Comparison of ENCODE assay signal across 15 cellular contexts in the genomic region with DNA sequence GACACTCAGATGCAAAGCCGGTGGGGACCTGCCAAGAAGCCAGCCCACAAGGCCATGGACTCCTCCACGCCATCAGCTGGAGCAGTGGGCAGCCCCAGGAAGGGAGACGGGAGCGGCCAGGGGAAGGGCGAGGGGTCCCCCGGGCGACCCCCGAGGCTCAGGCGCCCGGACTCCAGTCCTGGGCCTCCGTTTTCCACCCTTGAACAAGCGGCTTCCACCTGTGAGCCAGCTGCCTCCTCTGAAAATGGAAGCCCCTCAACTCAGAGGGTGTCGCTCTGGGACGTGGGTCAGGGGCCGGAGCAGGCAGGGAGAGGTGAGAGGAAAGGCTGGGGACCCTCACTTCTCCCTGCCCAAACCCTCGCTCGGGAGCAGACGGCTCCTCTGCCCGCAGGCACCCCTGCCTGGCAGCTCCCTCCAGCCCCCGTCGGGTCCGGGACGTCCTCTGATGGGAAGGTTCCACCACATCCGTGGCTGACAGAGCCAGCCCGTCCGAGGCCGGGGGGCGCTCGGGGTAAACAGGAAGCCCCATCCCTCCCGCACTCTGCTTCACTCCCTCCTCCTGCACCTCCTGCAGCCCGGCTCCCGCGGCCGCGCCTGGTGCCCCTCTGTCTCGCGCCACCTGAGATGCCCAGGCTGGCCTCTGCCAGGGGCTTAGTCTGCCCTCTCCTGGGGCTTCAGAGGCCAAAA. TPM values are rescaled to one million over a fixed set of nuclear protein-coding genes. Genes with fewer than 3 reads are reported as not detected.
DNase-seq lines count a peak whose midpoint lies in the region; ATAC-seq and TF ChIP-seq lines count a peak whose summit lies in the region.
"Had no signal": no experiment of that assay in that cellular context is flagged by ENCODE, and none has a peak within 500 bp of the region (broad histone marks: within the 10 kb centered on the region; RNA-seq: fewer than 3 reads in every experiment).

No MANE protein-coding gene starts in this region.

- H3K9me3 ChIP-seq in breast epithelium = no peaks in the 10 kb centered on the region
- H3K9me3 ChIP-seq in mammary epithelial cell (replicated peaks; ENCODE audit: insufficient read depth, low read length) = no peaks in the 10 kb centered on the region
- H3K9me3 ChIP-seq in liver (ENCODE audit: control insufficient read depth in 4 of 4, low read length in 3 of 4) = no peaks in the 10 kb centered on the region
- H3K9me3 ChIP-seq in upper lobe of left lung = no peaks in the 10 kb centered on the region
- H3K9me3 ChIP-seq: pancreas had no signal

- dilution Hi-C loops in mammary epithelial cell (cut with HindIII; ENCODE audit: low sequenced_read_pairs) = loop anchor here (5.0 kb wide), 1 partner anchor 102 kb away; no protein-coding TSS in a partner anchor

- no peaks in the 10 kb centered on the region for H3K36me3 Mint-ChIP-seq in activated CD8-positive, alpha-beta T cell treated with anti-CD3 and anti-CD28 coated beads, Interleukin-2, amount 10 ng/mL, durations not matched to agents 7 days and 5 days (ENCODE audit: low read depth)
- H3K36me3 Mint-ChIP-seq: mesothelial cell of epicardium had no signal

- H3K27me3 ChIP-seq in breast epithelium (peaks cover 0 to 70% of the 10 kb centered on the region in 2 donors), mammary epithelial cell (ENCODE audit: insufficient read depth, low read length) (no peaks in the 10 kb centered on the region), liver (ENCODE audit: control insufficient read depth in 4 of 4, insufficient read depth in 4 of 4, low read length in 3 of 4) (no peaks in the 10 kb centered on the region), upper lobe of left lung (peaks cover 0 to 27% (median 9%) of the 10 kb centered on the region in 4 donors)

- no peaks in the 10 kb centered on the region for H4K20me1 ChIP-seq in mammary epithelial cell (ENCODE audit: insufficient read depth, low read length)

- BruUV-seq in mammary epithelial cell (replicated peaks; lab: Mats Ljungman, UMichigan) = no TSS peak

- H3K79me2 ChIP-seq in mammary epithelial cell (ENCODE audit: insufficient read depth, low read length) = no peaks in the 10 kb centered on the region

- intact Hi-C loops in breast epithelium (cut with DNase I; ENCODE audit: low total_unique reads) (loop anchor here (10.0 kb wide), 1 partner anchor 1844 kb away; no protein-coding TSS in a partner anchor), mammary epithelial cell (cut with micrococcal nuclease) (no loop called here)

- DNase-seq in breast epithelium (ENCODE audit: low spot score in 2 of 2) = no peak
- DNase-seq in mammary epithelial cell = no peak
- DNase-seq in activated CD8-positive, alpha-beta T cell treated with anti-CD3 and anti-CD28 coated beads, Interleukin-2, amount 10 ng/mL, durations not matched to agents 7 days and 5 days = peak; percentile 67
- peak in 1 of 2 donors; percentile 84 for DNase-seq in upper lobe of left lung
- no peak for DNase-seq in hippocampal formation (lab: John Stamatoyannopoulos, UW)
- DNase-seq in A172 (ENCODE audit: low spot score) = no peak
- DNase-seq: activated CD4-positive, alpha-beta T cell treated with anti-CD3 and anti-CD28 coated beads for 36 hours; DMS79; MM.1S; stimulated activated CD8-positive, alpha-beta memory T cell treated with anti-CD3 and anti-CD28 coated beads, Interleukin-4, amount 100 ng/mL, for 48 hours had no signal

- H3K4me1 ChIP-seq in breast epithelium (no peaks in the 10 kb centered on the region), mammary epithelial cell (ENCODE audit: insufficient read depth, low read length) (no peaks in the 10 kb centered on the region), liver (ENCODE audit: control insufficient read depth in 4 of 4, insufficient read depth in 4 of 4, low read length in 3 of 4) (peaks cover 0 to 5% (median 0%) of the 10 kb centered on the region in 4 donors), upper lobe of left lung (peaks cover 18 to 41% (median 30%) of the 10 kb centered on the region in 4 donors)
- H3K4me1 ChIP-seq: pancreas had no signal

- peak; percentile 66 for ATAC-seq in activated CD8-positive, alpha-beta T cell treated with anti-CD3 and anti-CD28 coated beads, Interleukin-2, amount 10 ng/mL, durations not matched to agents 7 days and 5 days
- ATAC-seq in upper lobe of left lung (ENCODE audit: low FRiP score in 2 of 2) (no peak), HG02884 (IDR thresholded peaks at IDR 0.05; ENCODE audit: unreplicated experiment) (no peak)
- ATAC-seq: activated CD4-positive, alpha-beta T cell treated with anti-CD3 and anti-CD28 coated beads for 36 hours; pancreas had no signal

- H3K9ac ChIP-seq in mammary epithelial cell (ENCODE audit: insufficient read depth, low read length) = no peak overlapping the region
- no peak overlapping the region for H3K9ac ChIP-seq in liver (ENCODE audit: low read depth in 1 of 2, low read length in 2 of 2)

- no peaks in the 10 kb centered on the region for H3K9me3 Mint-ChIP-seq in activated CD8-positive, alpha-beta T cell treated with anti-CD3 and anti-CD28 coated beads, Interleukin-2, amount 10 ng/mL, durations not matched to agents 7 days and 5 days (ENCODE audit: insufficient read depth)
- H3K9me3 Mint-ChIP-seq: activated T-helper 2 cell treated with anti-CD3 and anti-CD28 coated beads, Interferon-gamma antibody, Interleukin-2, Interleukin-4, amounts not matched to agents 10 μg/mL and 5 μg/mL and 100 μg/mL, durations not matched to agents 14 hours and 24 hours and 36 hours; mesothelial cell of epicardium had no signal

- peaks cover 23% of the 10 kb centered on the region for H3K4me1 Mint-ChIP-seq in activated CD8-positive, alpha-beta T cell treated with anti-CD3 and anti-CD28 coated beads, Interleukin-2, amount 10 ng/mL, durations not matched to agents 7 days and 5 days (ENCODE audit: low read depth)
- H3K4me1 Mint-ChIP-seq: mesothelial cell of epicardium had no signal

- CTCF ChIA-PET in mammary epithelial cell (lab: Charles Lee; ENCODE audit: low non-redundant PET) = no interaction called here
- CTCF ChIA-PET in activated CD8-positive, alpha-beta T cell treated with anti-CD3 and anti-CD28 coated beads, Interleukin-2, amount 10 ng/mL, durations not matched to agents 7 days and 5 days (lab: Charles Lee) = no interaction called here

- peak overlapping the region in 1 of 2 donors; percentile 87 for H3K27ac ChIP-seq in breast epithelium
- H3K27ac ChIP-seq in mammary epithelial cell (ENCODE audit: insufficient read depth, low read depth, low read length) = no peak overlapping the region
- H3K27ac ChIP-seq in liver (ENCODE audit: low read depth in 1 of 2, low read length in 2 of 2) = peak overlapping the region; percentile 32 to 66
- H3K27ac ChIP-seq in upper lobe of left lung = peak overlapping the region; percentile 91 to 96 (median 92)

- no peak for TF ChIP-seq EP300 in upper lobe of left lung (IDR thresholded peaks at IDR 0.05)

- POLR2A ChIA-PET in activated CD8-positive, alpha-beta T cell treated with anti-CD3 and anti-CD28 coated beads, Interleukin-2, amount 10 ng/mL, durations not matched to agents 7 days and 5 days (lab: Charles Lee) = no interaction called here

- peak overlapping the region; percentile 15 for H3K4me3 Mint-ChIP-seq in activated CD8-positive, alpha-beta T cell treated with anti-CD3 and anti-CD28 coated beads, Interleukin-2, amount 10 ng/mL, durations not matched to agents 7 days and 5 days
- H3K4me3 Mint-ChIP-seq: activated CD4-positive, alpha-beta T cell treated with anti-CD3 and anti-CD28 coated beads for 36 hours; mesothelial cell of epicardium had no signal

- WGBS in mammary epithelial cell (ENCODE audit: low coverage, missing lambda C conversion rate) = 63% methylated on average over 11 of the region's 37 CpGs
- WGBS in liver = 63% methylated on average over 37 of the region's 37 CpGs
- WGBS in upper lobe of left lung, 2 donors = 20 to 24% methylated on average over 4 to 21 of the region's 37 CpGs

- H3K4me2 ChIP-seq in mammary epithelial cell (ENCODE audit: insufficient read depth, low read depth, low read length) = no peak overlapping the region

- no peaks in the 10 kb centered on the region for H3K36me3 ChIP-seq in breast epithelium
- no peaks in the 10 kb centered on the region for H3K36me3 ChIP-seq in mammary epithelial cell (ENCODE audit: insufficient read depth, low read length)
- H3K36me3 ChIP-seq in liver (ENCODE audit: control insufficient read depth in 4 of 4, insufficient read depth in 3 of 4, low read depth in 1 of 4, low read length in 3 of 4) = no peaks in the 10 kb centered on the region
- H3K36me3 ChIP-seq in upper lobe of left lung = peaks cover 0 to 7% (median 3%) of the 10 kb centered on the region in 4 donors
- H3K36me3 ChIP-seq: pancreas had no signal

- no peak for TF ChIP-seq RAD21 in liver (IDR thresholded peaks at IDR 0.05)

- H3K27me3 Mint-ChIP-seq in activated CD8-positive, alpha-beta T cell treated with anti-CD3 and anti-CD28 coated beads, Interleukin-2, amount 10 ng/mL, durations not matched to agents 7 days and 5 days (ENCODE audit: low read depth) = peaks cover 22% of the 10 kb centered on the region

- H3K4me3 ChIP-seq in breast epithelium = peak overlapping the region; percentile 5 to 69 (median 31)
- no peak overlapping the region for H3K4me3 ChIP-seq in mammary epithelial cell (replicated peaks in 1 of 3; ENCODE audit: insufficient read depth in 1 of 3, low read depth in 2 of 3, low read length in 3 of 3)
- H3K4me3 ChIP-seq in liver (ENCODE audit: low read depth in 1 of 3, low read length in 3 of 3) = peak overlapping the region in 1 of 3 donors; percentile 13
- peak overlapping the region; percentile 32 to 64 (median 56) for H3K4me3 ChIP-seq in upper lobe of left lung
- H3K4me3 ChIP-seq: pancreas had no signal

- in situ Hi-C loops in mammary epithelial cell (cut with MboI; ENCODE audit: low sequenced_read_pairs in 2 of 2) = no loop called here

- H3K27ac Mint-ChIP-seq in activated CD8-positive, alpha-beta T cell treated with anti-CD3 and anti-CD28 coated beads, Interleukin-2, amount 10 ng/mL, durations not matched to agents 7 days and 5 days = peak overlapping the region; percentile 61
- H3K27ac Mint-ChIP-seq: activated CD4-positive, alpha-beta T cell treated with anti-CD3 and anti-CD28 coated beads for 36 hours; activated T-helper 2 cell treated with anti-CD3 and anti-CD28 coated beads, Interferon-gamma antibody, Interleukin-2, Interleukin-4, amounts not matched to agents 10 μg/mL and 5 μg/mL and 100 μg/mL, durations not matched to agents 14 hours and 24 hours and 36 hours; mesothelial cell of epicardium had no signal

- TF ChIP-seq CTCF in breast epithelium (IDR thresholded peaks at IDR 0.05) (no peak), mammary epithelial cell (conservative IDR thresholded peaks at IDR 0.05 in 1 of 2, IDR thresholded peaks at IDR 0.05 in 1 of 2; ENCODE audit: extremely low read depth in 1 of 2, insufficient read depth in 1 of 2, low read depth in 1 of 2, low read length in 2 of 2) (no peak), liver (IDR thresholded peaks at IDR 0.05; ENCODE audit: low read depth, low read length, missing input control) (no peak), upper lobe of left lung (IDR thresholded peaks at IDR 0.05) (no peak)

- H2AFZ ChIP-seq in mammary epithelial cell (ENCODE audit: low read depth, low read length) = no peak overlapping the region

- TF ChIP-seq POLR2A in breast epithelium (IDR thresholded peaks at IDR 0.05) = no peak
- no peak for TF ChIP-seq POLR2A in upper lobe of left lung (IDR thresholded peaks at IDR 0.05)

RNA-seq across cellular contexts. Expression of a gene that starts 3.7 kb away (rescaled TPM):
- total RNA-seq in breast epithelium (100 to 1,000 TPM in 1 of 3 donors, 10 to 100 TPM in 2; 48.9 to 138 (median 53.4) TPM), mammary epithelial cell (1 to 10 TPM; 2.8 to 8.2 TPM), liver (10 to 100 TPM; 34.5 to 38.5 TPM), upper lobe of left lung (100 to 1,000 TPM in 5 of 6 donors, 10 to 100 TPM in 1; 77.9 to 321 (median 165) TPM)
- polyA plus RNA-seq in mammary epithelial cell (8.7 TPM), liver (10 to 100 TPM; 32.1 to 39.7 TPM)
- 1.9 TPM for polyA minus RNA-seq in mammary epithelial cell
- 1 to 10 TPM; 1.9 TPM for total RNA-seq in activated CD8-positive, alpha-beta T cell treated with anti-CD3 and anti-CD28 coated beads, Interleukin-2, amount 10 ng/mL, durations not matched to agents 7 days and 5 days
- total RNA-seq in A172 (2014; rRNA removed; shearing (Covaris generic)) = 110 and 127 TPM in 2 replicates

RNA-seq across cellular contexts. Expression of a gene that starts 28.3 kb away (rescaled TPM):
- total RNA-seq in breast epithelium = 100 to 1,000 TPM; 106 to 551 (median 110) TPM
- 10 to 100 TPM; 37.3 to 49.6 TPM for total RNA-seq in mammary epithelial cell
- 42.3 TPM for polyA plus RNA-seq in mammary epithelial cell
- polyA minus RNA-seq in mammary epithelial cell = 74.1 TPM
- total RNA-seq in activated CD8-positive, alpha-beta T cell treated with anti-CD3 and anti-CD28 coated beads, Interleukin-2, amount 10 ng/mL, durations not matched to agents 7 days and 5 days = 10 to 100 TPM; 32.7 to 33.7 TPM
- 100 to 1,000 TPM in 1 of 2 donors, 10 to 100 TPM in 1; 75.1 to 213 TPM for total RNA-seq in liver
- 100 to 1,000 TPM; 211 to 222 TPM for polyA plus RNA-seq in liver
- 100 to 1,000 TPM in 5 of 6 donors, 10 to 100 TPM in 1; 70.2 to 242 (median 140) TPM for total RNA-seq in upper lobe of left lung
- total RNA-seq in A172 (2014; rRNA removed; shearing (Covaris generic)) = 79.4 and 88.8 TPM in 2 replicates

RNA-seq across cellular contexts. Expression of a gene that starts 53.4 kb away (rescaled TPM):
- 1 to 10 TPM; 4.8 to 8.2 (median 5.6) TPM for total RNA-seq in breast epithelium
- under 1 TPM; 0.35 to 0.50 TPM for total RNA-seq in mammary epithelial cell
- polyA plus RNA-seq in mammary epithelial cell = 0.33 TPM
- polyA minus RNA-seq in mammary epithelial cell = not detected
- under 1 TPM in 1 of 2 experiments, not detected in 1; 0.16 TPM for total RNA-seq in activated CD8-positive, alpha-beta T cell treated with anti-CD3 and anti-CD28 coated beads, Interleukin-2, amount 10 ng/mL, durations not matched to agents 7 days and 5 days
- 10 to 100 TPM in 1 of 2 donors, 1 to 10 TPM in 1; 6.4 to 19.7 TPM for total RNA-seq in liver
- 1 to 10 TPM; 2.3 to 4.1 TPM for polyA plus RNA-seq in liver
- total RNA-seq in upper lobe of left lung = 10 to 100 TPM in 5 of 6 donors, 1 to 10 TPM in 1; 9.7 to 24.1 (median 17.0) TPM
- 16.0 and 16.7 TPM in 2 replicates for total RNA-seq in A172 (2014; rRNA removed; shearing (Covaris generic))

Comparison
In these comparisons a context has a peak if more than half of its experiments do, and no peak if none do; other contexts are left out.
1. H3K4me3 ChIP-seq: peak in breast epithelium (3 of 3) and upper lobe of left lung (4 of 4); none in mammary epithelial cell (0 of 3).